Comparison of ENCODE assay signal across 36 cellular contexts in the genomic region with DNA sequence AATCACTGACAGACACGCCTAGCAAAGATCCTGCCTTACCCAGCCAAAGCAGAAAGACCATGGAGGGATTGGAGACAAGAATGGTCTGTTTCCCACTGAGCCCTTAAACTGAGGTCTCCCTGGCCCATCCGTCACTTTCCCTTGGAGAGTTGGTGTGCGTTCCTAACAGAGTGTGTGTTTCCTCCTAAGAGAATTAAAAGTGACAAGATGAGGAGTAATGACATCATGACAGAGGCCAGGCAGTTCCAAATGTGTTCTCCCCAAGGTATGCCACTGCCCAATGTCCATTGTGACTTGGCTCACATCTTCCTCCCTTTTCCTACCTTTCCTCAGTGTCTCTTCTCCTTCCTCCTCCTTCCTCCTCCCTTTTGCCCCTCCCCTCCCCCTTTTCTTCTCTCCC.
"Had no signal": no experiment of that assay in that cellular context is flagged by ENCODE, and none has a peak within 500 bp of the region (broad histone marks: within the 10 kb centered on the region; RNA-seq: fewer than 3 reads in every experiment).

No MANE protein-coding gene starts in this region.

- H3K27ac ChIP-seq: cardiac muscle cell, Peyer's patch, SJSA1, VCaP had no signal

- H3K4me1 ChIP-seq: Peyer's patch, SJSA1 had no signal

- H3K27me3 ChIP-seq: cardiac muscle cell, Peyer's patch, SJSA1 had no signal

- H3K9me3 ChIP-seq: Peyer's patch, SJSA1 had no signal

- H3K4me3 Mint-ChIP-seq: activated B cell treated with CpG ODN at 0.5 μM for 24 hours; activated CD4-positive, alpha-beta memory T cell treated with anti-CD3 and anti-CD28 coated beads for 36 hours; activated naive CD8-positive, alpha-beta T cell treated with anti-CD3 and anti-CD28 coated beads for 36 hours; central memory CD8-positive, alpha-beta T cell had no signal

- H3K9me3 Mint-ChIP-seq: activated CD4-positive, alpha-beta memory T cell treated with anti-CD3 and anti-CD28 coated beads for 36 hours; activated T-helper 17 cell treated with anti-CD3 and anti-CD28 coated beads, Interleukin-2, amount 50 U/mL, for 72 hours; central memory CD8-positive, alpha-beta T cell; T-cell had no signal

- H3K36me3 Mint-ChIP-seq: activated CD4-positive, alpha-beta memory T cell treated with anti-CD3 and anti-CD28 coated beads for 36 hours; activated naive CD8-positive, alpha-beta T cell treated with anti-CD3 and anti-CD28 coated beads for 36 hours; T-cell had no signal

- H3K4me3 ChIP-seq: cardiac muscle cell, Peyer's patch, SJSA1 had no signal

- H3K4me1 Mint-ChIP-seq: activated B cell treated with CpG ODN at 0.5 μM for 24 hours had no signal

- H3K36me3 ChIP-seq: cardiac muscle cell, Peyer's patch, SJSA1 had no signal

- DNase-seq: activated B cell treated with CpG ODN at 0.5 μM for 24 hours; activated CD4-positive, alpha-beta memory T cell treated with anti-CD3 and anti-CD28 coated beads for 36 hours; activated CD4-positive, alpha-beta T cell treated with anti-CD3 and anti-CD28 coated beads for 4 hours; activated CD4-positive, alpha-beta T cell treated with anti-CD3 and anti-CD28 coated beads, Interleukin-2, amount 50 U/mL, for 1 hour; activated CD4-positive, CD25-positive, alpha-beta regulatory T cell treated with anti-CD3 and anti-CD28 coated beads, Interleukin-2, amount 50 U/mL, for 72 hours; activated CD8-positive, alpha-beta memory T cell treated with anti-CD3 and anti-CD28 coated beads, Interleukin-2, amount 50 U/mL, for 4 hours; activated effector memory CD4-positive, alpha-beta T cell treated with anti-CD3 and anti-CD28 coated beads, Interleukin-2, amount 50 U/mL, for 16 hours; activated naive CD4-positive, alpha-beta T cell; activated naive CD4-positive, alpha-beta T cell treated with anti-CD3 and anti-CD28 coated beads, Interleukin-2, amount 50 U/mL, for 16 hours; activated naive CD8-positive, alpha-beta T cell treated with anti-CD3 and anti-CD28 coated beads for 36 hours; activated T-cell treated with anti-CD3 and anti-CD28 coated beads for 4 hours; amniotic stem cell; aorta; Kasumi-1; MM.1S; MV-4-11; NCI-H1092; NCI-H1436 treated with DMSO at 0.1 percent for 48 hours; NCI-H1694 treated with DMSO at 0.1 percent for 48 hours; NCI-H2107; NCI-H2171; NCI-H510A; NCI-H526; NCI-H748 treated with DMSO at 0.1 percent for 48 hours; NK-92 treated with Interleukin-12 subunit alpha and Interleukin-12 subunit beta, amount 100 ng/mL, for 24 hours; Peyer's patch; SHP77 treated with DMSO at 0.1 percent for 48 hours; T-helper 2 cell; T-helper 9 cell had no signal

- H3K27ac Mint-ChIP-seq: activated B cell treated with CpG ODN at 0.5 μM for 24 hours; activated CD4-positive, alpha-beta memory T cell treated with anti-CD3 and anti-CD28 coated beads for 36 hours; activated naive CD8-positive, alpha-beta T cell treated with anti-CD3 and anti-CD28 coated beads for 36 hours; activated T-helper 17 cell treated with anti-CD3 and anti-CD28 coated beads, Interleukin-2, amount 50 U/mL, for 72 hours; T-cell had no signal

- ATAC-seq: activated T-helper 17 cell treated with anti-CD3 and anti-CD28 coated beads, Interleukin-2, amount 50 U/mL, for 72 hours; SK-N-SH treated with all-trans-retinoic acid at 6 μM for 48 hours had no signal

- H3K27me3 Mint-ChIP-seq: activated B cell treated with CpG ODN at 0.5 μM for 24 hours had no signal
